Comparison of ENCODE assay signal across 7 cellular contexts in genomic region chr14:85852124-85852523, GRCh38.
A peak's percentile ranks its signal among the peaks of the same experiment; 100 is the strongest.
DNase-seq lines count a peak whose midpoint lies in the region; ATAC-seq, FAIRE-seq and TF ChIP-seq lines count a peak whose summit lies in the region.
"Not testable (repeated sequence)": the region's sequence is repeated elsewhere in the genome, so short reads cannot be mapped to it uniquely, and the experiment has no call there.

No MANE protein-coding gene starts in this region.

- TF ChIP-seq POLR2A in gastrocnemius medialis (IDR thresholded peaks at IDR 0.05) = not testable (repeated sequence)

- in situ Hi-C loops in gastrocnemius medialis (cut with MboI; ENCODE audit: low sequenced_read_pairs in 4 of 4) = not testable (repeated sequence)

- not testable (repeated sequence) for H2AFZ ChIP-seq in PC-3 (ENCODE audit: low read length)

- not testable (repeated sequence) for H3K9me3 ChIP-seq in PC-3 (ENCODE audit: low read length); gastrocnemius medialis

- CTCF ChIA-PET in PC-3 (lab: Charles Lee) = interaction anchor here (0.7 kb wide), 1 partner anchor 42 kb away, joined by 3 read pairs; no protein-coding TSS in a partner anchor

- not testable (repeated sequence) for H3F3A ChIP-seq in PC-3 (ENCODE audit: low read length, unreplicated experiment)

- not testable (repeated sequence) for H3K79me2 ChIP-seq in PC-3 (ENCODE audit: low read length)

- not testable (repeated sequence) for H3K9me2 ChIP-seq in PC-3 (replicated peaks; ENCODE audit: low read length)

- not testable (repeated sequence) for H3K4me3 ChIP-seq in PC-3 (ENCODE audit: low read length); bronchial epithelial cell (ENCODE audit: low read depth, low read length); fibroblast of villous mesenchyme (ENCODE audit: low read depth, low read length); gastrocnemius medialis

- TF ChIP-seq CTCF in PC-3 (conservative IDR thresholded peaks at IDR 0.05; ENCODE audit: low read depth, low read length); bronchial epithelial cell (IDR thresholded peaks at IDR 0.05; ENCODE audit: insufficient read depth, low read length, severe bottlenecking); fibroblast of villous mesenchyme (IDR thresholded peaks at IDR 0.05; ENCODE audit: insufficient read depth, low read depth, low read length); gastrocnemius medialis (IDR thresholded peaks at IDR 0.05 in 4 of 5, conservative IDR thresholded peaks at IDR 0.05 in 1 of 5): not testable (repeated sequence)

- H3K4me1 ChIP-seq in PC-3 (ENCODE audit: insufficient read depth, low read length) = not testable (repeated sequence)
- peaks cover 0 to 17% of the 10 kb centered on the region in 2 donors for H3K4me1 ChIP-seq in gastrocnemius medialis

- intact Hi-C loops in PC-3 (cut with micrococcal nuclease); gastrocnemius medialis (cut with DNase I; ENCODE audit: low total_unique reads): not testable (repeated sequence)

- DNase-seq in HCEC 1CT (peak; percentile 35), LHCN-M2 (ENCODE audit: low read depth) (peak; percentile 5), PC-3 (peak; percentile 15), bronchial epithelial cell (ENCODE audit: low read depth) (peak; percentile 22), fibroblast of gingiva (ENCODE audit: low read depth) (peak; percentile 71), fibroblast of villous mesenchyme (ENCODE audit: low read depth) (peak; percentile 12), gastrocnemius medialis (peak; percentile 20 to 37)

- FAIRE-seq in bronchial epithelial cell (lab: Jason Lieb, UNC) = not testable (repeated sequence)

- not testable (repeated sequence) for H3K27ac ChIP-seq in PC-3 (ENCODE audit: low read length); gastrocnemius medialis

- not testable (repeated sequence) for BruUV-seq in PC-3 (replicated peaks; lab: Mats Ljungman, UMichigan)

- not testable (repeated sequence) for H3K4me2 ChIP-seq in PC-3 (ENCODE audit: low read length)

- H3K36me3 ChIP-seq in PC-3 (ENCODE audit: low read depth, low read length); bronchial epithelial cell (ENCODE audit: control insufficient read depth, insufficient read depth, low read length); gastrocnemius medialis: not testable (repeated sequence)

- POLR2A ChIA-PET in PC-3 (lab: Charles Lee; ENCODE audit: unreplicated experiment) = not testable (repeated sequence)

- H3K9ac ChIP-seq in PC-3 (ENCODE audit: low read length) = not testable (repeated sequence)

- H3K27me3 ChIP-seq in PC-3 (ENCODE audit: low read length); bronchial epithelial cell (ENCODE audit: control insufficient read depth, insufficient read depth, low read length); gastrocnemius medialis: not testable (repeated sequence)

- not testable (repeated sequence) for H4K20me1 ChIP-seq in PC-3 (ENCODE audit: low read length)

- not testable (repeated sequence) for ATAC-seq in PC-3
- peak; percentile 49 to 62 for ATAC-seq in gastrocnemius medialis

Comparison
In these comparisons a context has a peak if more than half of its experiments do, and no peak if none do; other contexts are left out.
1. DNase-seq: peak in every context shown above with its lines; median percentile 71 in fibroblast of gingiva; 35 in HCEC 1CT; 28 in gastrocnemius medialis; 22 in bronchial epithelial cell; 15 in PC-3; 12 in fibroblast of villous mesenchyme; 5 in LHCN-M2.